18 cellular contexts compared by ENCODE assay signal in the genomic region with DNA sequence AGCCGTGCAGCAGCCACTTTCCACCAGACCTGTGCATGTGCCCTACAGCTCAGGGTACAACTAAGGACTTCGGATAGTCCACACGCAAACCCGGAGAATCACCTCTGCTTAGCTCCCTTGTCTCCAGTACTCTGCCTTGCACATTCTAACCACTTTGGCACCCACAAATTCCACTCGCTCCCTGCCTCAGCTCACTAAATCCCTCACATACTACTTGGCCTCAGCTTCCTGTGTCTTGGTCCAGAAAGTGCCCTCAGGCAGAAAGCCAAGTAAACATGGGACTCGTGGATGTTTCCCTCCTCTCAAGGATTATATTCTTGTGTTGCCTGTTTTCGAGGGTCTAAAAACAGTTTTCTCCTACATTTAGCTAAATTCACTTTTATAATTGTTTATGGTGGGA.
"Had no signal": no experiment of that assay in that cellular context is flagged by ENCODE, and none has a peak within 500 bp of the region (broad histone marks: within the 10 kb centered on the region; RNA-seq: fewer than 3 reads in every experiment).

No MANE protein-coding gene starts in this region.

- DNase-seq: activated CD4-positive, alpha-beta T cell treated with anti-CD3 and anti-CD28 coated beads, Interleukin-2, amount 50 U/mL, for 4 hours; activated CD4-positive, CD25-positive, alpha-beta regulatory T cell treated with anti-CD3 and anti-CD28 coated beads, Interleukin-2, amount 50 U/mL, for 72 hours; activated gamma-delta T cell; activated naive CD8-positive, alpha-beta T cell treated with anti-CD3 and anti-CD28 coated beads, Interleukin-2, amount 10 ng/mL, durations not matched to agents 7 days and 5 days; activated T-cell treated with anti-CD3 and anti-CD28 coated beads, Interleukin-2, amount 50 U/mL, for 4 hours; effector CD4-positive, alpha-beta T cell; hippocampal formation; left colon; mucosa of descending colon; stimulated activated CD4-positive, alpha-beta T cell treated with anti-CD3 and anti-CD28 coated beads, Interleukin-15, amount 100 ng/mL, for 24 hours; stimulated activated CD4-positive, alpha-beta T cell treated with anti-CD3 and anti-CD28 coated beads, Interleukin-4, amount 100 ng/mL, for 4 hours; stimulated activated naive CD8-positive, alpha-beta T cell treated with anti-CD3 and anti-CD28 coated beads, Interleukin-15, amount 100 ng/mL, for 72 hours; testis had no signal

- H3K4me3 ChIP-seq: ascending aorta, lung, mucosa of descending colon, testis had no signal

- H3K36me3 Mint-ChIP-seq: natural killer cell treated with Interleukin-12 subunit alpha and Interleukin-12 subunit beta and Interleukin-15 and Interleukin-18, amount 100 ng/mL, for 72 hours had no signal

- H3K9me3 ChIP-seq: ascending aorta, mucosa of descending colon, testis had no signal

- H3K27ac Mint-ChIP-seq: activated naive CD8-positive, alpha-beta T cell treated with anti-CD3 and anti-CD28 coated beads, Interleukin-2, amount 10 ng/mL, durations not matched to agents 7 days and 5 days; natural killer cell treated with Interleukin-12 subunit alpha and Interleukin-12 subunit beta and Interleukin-15 and Interleukin-18, amount 100 ng/mL, for 72 hours; stimulated activated naive CD8-positive, alpha-beta T cell treated with anti-CD3 and anti-CD28 coated beads, Interleukin-15, amount 100 ng/mL, for 72 hours; T-helper 2 cell treated with Interferon-gamma antibody and Interleukin-4, amounts not matched to agents 5 μg/mL and 100 μg/mL, for 36 hours had no signal

- FAIRE-seq: colon had no signal

- H3K4me3 Mint-ChIP-seq: activated naive CD8-positive, alpha-beta T cell treated with anti-CD3 and anti-CD28 coated beads, Interleukin-2, amount 10 ng/mL, durations not matched to agents 7 days and 5 days; activated T-cell treated with anti-CD3 and anti-CD28 coated beads, Interleukin-2, amount 50 U/mL, for 4 hours; natural killer cell treated with Interleukin-12 subunit alpha and Interleukin-12 subunit beta and Interleukin-15 and Interleukin-18, amount 100 ng/mL, for 72 hours; stimulated activated naive CD8-positive, alpha-beta T cell treated with anti-CD3 and anti-CD28 coated beads, Interleukin-15, amount 100 ng/mL, for 72 hours; T-helper 2 cell treated with Interferon-gamma antibody and Interleukin-4, amounts not matched to agents 5 μg/mL and 100 μg/mL, for 36 hours had no signal

- H3K4me1 ChIP-seq: ascending aorta, testis had no signal

- H3K27ac ChIP-seq: ascending aorta, testis had no signal

- H3K27me3 Mint-ChIP-seq: activated naive CD8-positive, alpha-beta T cell treated with anti-CD3 and anti-CD28 coated beads, Interleukin-2, amount 10 ng/mL, durations not matched to agents 7 days and 5 days; natural killer cell treated with Interleukin-12 subunit alpha and Interleukin-12 subunit beta and Interleukin-15 and Interleukin-18, amount 100 ng/mL, for 72 hours; stimulated activated naive CD8-positive, alpha-beta T cell treated with anti-CD3 and anti-CD28 coated beads, Interleukin-15, amount 100 ng/mL, for 72 hours had no signal

- H3K27me3 ChIP-seq: ascending aorta, testis had no signal

- H3K9me3 Mint-ChIP-seq: activated naive CD8-positive, alpha-beta T cell treated with anti-CD3 and anti-CD28 coated beads, Interleukin-2, amount 10 ng/mL, durations not matched to agents 7 days and 5 days; activated T-cell treated with anti-CD3 and anti-CD28 coated beads, Interleukin-2, amount 50 U/mL, for 4 hours; natural killer cell treated with Interleukin-12 subunit alpha and Interleukin-12 subunit beta and Interleukin-15 and Interleukin-18, amount 100 ng/mL, for 72 hours; stimulated activated naive CD8-positive, alpha-beta T cell treated with anti-CD3 and anti-CD28 coated beads, Interleukin-15, amount 100 ng/mL, for 72 hours; T-helper 2 cell treated with Interferon-gamma antibody and Interleukin-4, amounts not matched to agents 5 μg/mL and 100 μg/mL, for 36 hours had no signal
